Comparison of ENCODE assay signal across 23 cellular contexts in genomic region chr4:153927546-153927945, GRCh38.
"Had no signal": no experiment of that assay in that cellular context is flagged by ENCODE, and none has a peak within 500 bp of the region (broad histone marks: within the 10 kb centered on the region; RNA-seq: fewer than 3 reads in every experiment).

No MANE protein-coding gene starts in this region.

- H3K9me3 Mint-ChIP-seq: activated B cell treated with CpG ODN at 0.5 μM for 24 hours; activated naive CD8-positive, alpha-beta T cell treated with anti-CD3 and anti-CD28 coated beads for 36 hours; dendritic cell treated with granulocyte-macrophage colony-stimulating factor and Interleukin-4, amounts not matched to agents 40 ng/mL and 50 ng/mL, for 4 days; immature natural killer cell; mesothelial cell of epicardium; naive thymus-derived CD8-positive, alpha-beta T cell had no signal

- H3K4me2 ChIP-seq: hepatocyte had no signal

- H3K36me3 Mint-ChIP-seq: activated naive CD8-positive, alpha-beta T cell treated with anti-CD3 and anti-CD28 coated beads for 36 hours; immature natural killer cell; mesothelial cell of epicardium; naive thymus-derived CD8-positive, alpha-beta T cell had no signal

- H3K4me1 Mint-ChIP-seq: activated B cell treated with CpG ODN at 0.5 μM for 24 hours; activated CD4-positive, alpha-beta T cell treated with anti-CD3 and anti-CD28 coated beads for 36 hours; activated naive CD8-positive, alpha-beta T cell treated with anti-CD3 and anti-CD28 coated beads for 36 hours; immature natural killer cell; mesothelial cell of epicardium; naive thymus-derived CD8-positive, alpha-beta T cell had no signal

- H3K36me3 ChIP-seq: cardiac muscle cell, left ventricle myocardium inferior, tibial artery had no signal

- H3K4me1 ChIP-seq: left ventricle myocardium inferior, psoas muscle, tibial artery had no signal

- H3K4me3 ChIP-seq: cardiac muscle cell, hepatocyte, left ventricle myocardium inferior, psoas muscle, tibial artery had no signal

- H3K27ac Mint-ChIP-seq: activated B cell treated with CpG ODN at 0.5 μM for 24 hours; activated CD4-positive, alpha-beta T cell treated with anti-CD3 and anti-CD28 coated beads for 36 hours; activated naive CD8-positive, alpha-beta T cell treated with anti-CD3 and anti-CD28 coated beads for 36 hours; dendritic cell treated with granulocyte-macrophage colony-stimulating factor and Interleukin-4, amounts not matched to agents 40 ng/mL and 50 ng/mL, for 4 days; immature natural killer cell; mesothelial cell of epicardium; naive thymus-derived CD8-positive, alpha-beta T cell; T-helper 17 cell had no signal

- H3K9me3 ChIP-seq: left ventricle myocardium inferior, psoas muscle, tibial artery had no signal

- H3K27me3 ChIP-seq: cardiac muscle cell, hepatocyte, tibial artery had no signal

- H2AFZ ChIP-seq: hepatocyte had no signal

- H3K4me3 Mint-ChIP-seq: activated B cell treated with CpG ODN at 0.5 μM for 24 hours; activated CD4-positive, alpha-beta T cell treated with anti-CD3 and anti-CD28 coated beads for 36 hours; activated naive CD8-positive, alpha-beta T cell treated with anti-CD3 and anti-CD28 coated beads for 36 hours; dendritic cell treated with granulocyte-macrophage colony-stimulating factor and Interleukin-4, amounts not matched to agents 40 ng/mL and 50 ng/mL, for 4 days; immature natural killer cell; mesothelial cell of epicardium; naive thymus-derived CD8-positive, alpha-beta T cell; T-helper 17 cell had no signal

- H3K27ac ChIP-seq: cardiac muscle cell, hepatocyte, left ventricle myocardium inferior, psoas muscle, tibial artery had no signal

- ATAC-seq: activated CD4-positive, alpha-beta T cell treated with anti-CD3 and anti-CD28 coated beads for 36 hours; naive thymus-derived CD8-positive, alpha-beta T cell; psoas muscle; right cardiac atrium; stimulated activated naive CD8-positive, alpha-beta T cell treated with anti-CD3 and anti-CD28 coated beads, Interleukin-15, Interleukin-2, amounts not matched to agents 100 U/mL and 50 U/mL, for 24 hours; T-helper 17 cell had no signal

- DNase-seq: activated B cell treated with CpG ODN at 0.5 μM for 24 hours; activated CD4-positive, alpha-beta T cell treated with anti-CD3 and anti-CD28 coated beads for 36 hours; activated CD4-positive, alpha-beta T cell treated with anti-CD3 and anti-CD28 coated beads, Interleukin-2, amount 50 U/mL, for 4 hours; activated naive CD4-positive, alpha-beta T cell treated with Interleukin-2 at 50 U/mL for 16 hours; activated naive CD8-positive, alpha-beta T cell treated with anti-CD3 and anti-CD28 coated beads for 36 hours; activated T-cell treated with anti-CD3 and anti-CD28 coated beads, Interleukin-2, amount 50 U/mL, for 48 hours; effector CD4-positive, alpha-beta T cell; foreskin melanocyte; glutamatergic neuron; immature natural killer cell; left ventricle myocardium inferior; naive thymus-derived CD8-positive, alpha-beta T cell; psoas muscle; right cardiac atrium; stimulated activated CD4-positive, alpha-beta T cell treated with anti-CD3 and anti-CD28 coated beads, Interleukin-4, amount 100 ng/mL, for 24 hours; stimulated activated naive CD8-positive, alpha-beta T cell treated with anti-CD3 and anti-CD28 coated beads, Interleukin-15, Interleukin-2, amounts not matched to agents 100 U/mL and 50 U/mL, for 24 hours; T-helper 17 cell; tibial artery had no signal

- H3K79me2 ChIP-seq: hepatocyte had no signal

- FAIRE-seq: endometrium had no signal
